In genomic region chr22:24597076-24597475, GRCh38 we compare ENCODE assay signal across 1 cellular context. TPM values are rescaled to one million over a fixed set of nuclear protein-coding genes. Genes with fewer than 3 reads are reported as not detected.
"Had no signal": no experiment of that assay in that cellular context is flagged by ENCODE, and none has a peak within 500 bp of the region (broad histone marks: within the 10 kb centered on the region; RNA-seq: fewer than 3 reads in every experiment).

No MANE protein-coding gene starts in this region.

RNA-seq across cellular contexts. Expression of gene GGT1, which starts 5.9 kb away (rescaled TPM):
- total RNA-seq: ascending aorta had no signal
